In the genomic region with DNA sequence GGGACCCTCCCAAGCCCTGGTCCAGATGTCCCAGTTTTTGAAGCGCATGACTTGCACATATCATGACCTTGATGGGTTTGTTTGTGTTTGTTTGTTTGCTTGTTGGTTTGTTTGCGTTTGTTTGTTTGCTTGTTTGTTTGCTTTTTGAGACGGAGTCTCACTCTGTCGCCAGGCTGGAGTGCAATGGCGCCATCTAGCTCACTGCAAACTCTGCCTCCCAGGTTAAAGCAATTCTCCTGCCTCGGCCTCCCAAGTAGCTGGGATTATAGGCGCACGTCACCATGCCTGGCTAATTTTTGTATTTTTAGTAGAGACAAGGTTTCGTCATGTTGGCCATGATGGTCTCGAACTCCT, we compare ENCODE assay signal across 29 cellular contexts. TPM values are rescaled to one million over a fixed set of nuclear protein-coding genes. Genes with fewer than 3 reads are reported as not detected.
DNase-seq lines count a peak whose midpoint lies in the region; ATAC-seq and TF ChIP-seq lines count a peak whose summit lies in the region.
"Had no signal": no experiment of that assay in that cellular context is flagged by ENCODE, and none has a peak within 500 bp of the region (broad histone marks: within the 10 kb centered on the region; RNA-seq: fewer than 3 reads in every experiment).

No MANE protein-coding gene starts in this region.

- H3K4me1 Mint-ChIP-seq in endodermal cell = peaks cover 10% of the 10 kb centered on the region
- peaks cover 8% of the 10 kb centered on the region for H3K4me1 Mint-ChIP-seq in activated naive CD8-positive, alpha-beta T cell treated with anti-CD3 and anti-CD28 coated beads for 36 hours

- H4K20me1 ChIP-seq in Loucy (ENCODE audit: insufficient read depth, low read length, poor library complexity, severe bottlenecking) = no peaks in the 10 kb centered on the region

- no peak overlapping the region for H3K27ac Mint-ChIP-seq in endodermal cell
- no peak overlapping the region for H3K27ac Mint-ChIP-seq in activated naive CD8-positive, alpha-beta T cell treated with anti-CD3 and anti-CD28 coated beads for 36 hours
- H3K27ac Mint-ChIP-seq: activated CD4-positive, alpha-beta memory T cell treated with anti-CD3 and anti-CD28 coated beads for 36 hours; IgD-negative memory B cell had no signal

- TF ChIP-seq POLR2A in GM18505 (IDR thresholded peaks at IDR 0.05; ENCODE audit: borderline replicate concordance, extremely low read depth, insufficient read depth, insufficient read length) = no peak

- intact Hi-C loops in heart right ventricle (cut with DNase I) = no loop called here

- H3K4me3 ChIP-seq in cardiac muscle cell = no peak overlapping the region
- no peak overlapping the region for H3K4me3 ChIP-seq in heart right ventricle
- H3K4me3 ChIP-seq in Loucy (ENCODE audit: low read length, poor library complexity, severe bottlenecking) = no peak overlapping the region
- H3K4me3 ChIP-seq in endodermal cell (ENCODE audit: low read length) = no peak overlapping the region
- H3K4me3 ChIP-seq: coronary artery, gastrocnemius medialis, prostate gland had no signal

- H3K4me3 Mint-ChIP-seq in endodermal cell = no peak overlapping the region
- no peak overlapping the region for H3K4me3 Mint-ChIP-seq in activated naive CD8-positive, alpha-beta T cell treated with anti-CD3 and anti-CD28 coated beads for 36 hours
- H3K4me3 Mint-ChIP-seq: activated CD4-positive, alpha-beta memory T cell treated with anti-CD3 and anti-CD28 coated beads for 36 hours; IgD-negative memory B cell had no signal

- no peaks in the 10 kb centered on the region for H3K36me3 Mint-ChIP-seq in endodermal cell (ENCODE audit: low read depth)
- H3K36me3 Mint-ChIP-seq in activated naive CD8-positive, alpha-beta T cell treated with anti-CD3 and anti-CD28 coated beads for 36 hours = no peaks in the 10 kb centered on the region
- H3K36me3 Mint-ChIP-seq: activated CD4-positive, alpha-beta memory T cell treated with anti-CD3 and anti-CD28 coated beads for 36 hours; IgD-negative memory B cell had no signal

- ATAC-seq in heart right ventricle (no peak), HG03442 (IDR thresholded peaks at IDR 0.05; ENCODE audit: unreplicated experiment) (no peak), GM18505 (IDR thresholded peaks at IDR 0.05; ENCODE audit: unreplicated experiment) (no peak)
- ATAC-seq: activated CD4-positive, CD25-positive, alpha-beta regulatory T cell treated with anti-CD3 and anti-CD28 coated beads, Interleukin-2, amount 50 U/mL, for 24 hours; esophagus mucosa; gastrocnemius medialis; left lobe of liver had no signal

- H3K27me3 Mint-ChIP-seq in endodermal cell (ENCODE audit: insufficient read depth) = peaks cover 2% of the 10 kb centered on the region
- no peaks in the 10 kb centered on the region for H3K27me3 Mint-ChIP-seq in activated naive CD8-positive, alpha-beta T cell treated with anti-CD3 and anti-CD28 coated beads for 36 hours
- H3K27me3 Mint-ChIP-seq: activated CD4-positive, alpha-beta memory T cell treated with anti-CD3 and anti-CD28 coated beads for 36 hours had no signal

- peaks cover 9% of the 10 kb centered on the region for H3K79me2 ChIP-seq in Loucy (ENCODE audit: insufficient read depth, low read length)

- H3K27me3 ChIP-seq in cardiac muscle cell (peaks cover 19% of the 10 kb centered on the region), heart right ventricle (peaks cover 0 to 7% (median 3%) of the 10 kb centered on the region in 7 donors), Loucy (ENCODE audit: insufficient read depth, low read length, poor library complexity, severe bottlenecking) (no peaks in the 10 kb centered on the region), endodermal cell (ENCODE audit: control insufficient read depth, insufficient read depth, low read length, poor library complexity, severe bottlenecking) (peaks cover 5% of the 10 kb centered on the region)
- H3K27me3 ChIP-seq: gastrocnemius medialis had no signal

- no peak overlapping the region for H3K27ac ChIP-seq in cardiac muscle cell
- H3K27ac ChIP-seq in heart right ventricle = no peak overlapping the region
- H3K27ac ChIP-seq in endodermal cell (ENCODE audit: low read depth, low read length) = no peak overlapping the region
- H3K27ac ChIP-seq: coronary artery, gastrocnemius medialis, prostate gland had no signal

- TF ChIP-seq CTCF in cardiac muscle cell (IDR thresholded peaks at IDR 0.05; ENCODE audit: low read depth, low read length) = peak; percentile 15
- peak in 2 of 9 donors; percentile 5 to 15 for TF ChIP-seq CTCF in heart right ventricle (IDR thresholded peaks at IDR 0.05)
- TF ChIP-seq CTCF in Loucy (conservative IDR thresholded peaks at IDR 0.05; ENCODE audit: low read length) = peak; percentile 57
- TF ChIP-seq CTCF in endodermal cell (conservative IDR thresholded peaks at IDR 0.05) = peak; percentile 64

- DNase-seq in cardiac muscle cell (ENCODE audit: low read depth in 1 of 2, low spot score in 1 of 2) (no peak), heart right ventricle (no peak), endodermal cell (peak; percentile 76)
- no peak for DNase-seq in activated naive CD8-positive, alpha-beta T cell treated with anti-CD3 and anti-CD28 coated beads for 36 hours
- DNase-seq in stimulated activated CD4-positive, alpha-beta T cell treated with anti-CD3 and anti-CD28 coated beads, Interleukin-1b, Interleukin-23, amount 100 ng/mL, for 48 hours = no peak
- DNase-seq: 8988T; activated CD4-positive, alpha-beta memory T cell treated with anti-CD3 and anti-CD28 coated beads for 36 hours; activated CD8-positive, alpha-beta memory T cell treated with anti-CD3 and anti-CD28 coated beads, Interleukin-2, amount 50 U/mL, for 48 hours; activated naive CD4-positive, alpha-beta T cell treated with anti-CD3 and anti-CD28 coated beads, Interleukin-2, amount 50 U/mL, for 16 hours; AML-193; amygdala; effector memory CD4-positive, alpha-beta T cell; gastrocnemius medialis; GF-D8; mesenchymal stem cell; MM.1S; NCI-H2227 treated with DMSO at 0.1 percent for 48 hours; SIG-M5; stimulated activated naive CD4-positive, alpha-beta T cell treated with Interleukin-2 at 50 U/mL for 16 hours; T1000 had no signal

- H3K9ac ChIP-seq in Loucy (ENCODE audit: low read depth, low read length, poor library complexity, severe bottlenecking) (no peak overlapping the region), endodermal cell (ENCODE audit: extremely low read depth, low read length, poor library complexity, severe bottlenecking) (no peak overlapping the region)

- no peak overlapping the region for H2AFZ ChIP-seq in Loucy (ENCODE audit: low read length)

- 64 to 65% methylated on average over 10 of the region's 10 CpGs for WGBS in heart right ventricle, 2 donors
- WGBS in endodermal cell (ENCODE audit: insufficient coverage in 1 of 2, insufficient read length in 1 of 2), 2 experiments = 64% methylated on average over 9 to 10 of the region's 10 CpGs

- no peaks in the 10 kb centered on the region for H3K9me2 ChIP-seq in Loucy (replicated peaks; ENCODE audit: low read depth, low read length)

- peaks cover 6% of the 10 kb centered on the region for H3F3A ChIP-seq in Loucy (ENCODE audit: low read depth)

- no peaks in the 10 kb centered on the region for H3K9me3 Mint-ChIP-seq in endodermal cell
- no peaks in the 10 kb centered on the region for H3K9me3 Mint-ChIP-seq in activated naive CD8-positive, alpha-beta T cell treated with anti-CD3 and anti-CD28 coated beads for 36 hours
- H3K9me3 Mint-ChIP-seq: activated CD4-positive, alpha-beta memory T cell treated with anti-CD3 and anti-CD28 coated beads for 36 hours; IgD-negative memory B cell had no signal

- H3K4me1 ChIP-seq in cardiac muscle cell (ENCODE audit: low read depth) (no peaks in the 10 kb centered on the region), heart right ventricle (peaks cover 3 to 22% (median 11%) of the 10 kb centered on the region in 9 donors), Loucy (ENCODE audit: insufficient read depth, low read length, poor library complexity, severe bottlenecking) (peaks cover 34% of the 10 kb centered on the region), endodermal cell (ENCODE audit: control insufficient read depth, insufficient read depth, low read length) (no peaks in the 10 kb centered on the region)
- H3K4me1 ChIP-seq: prostate gland had no signal

- H3K36me3 ChIP-seq in cardiac muscle cell = no peaks in the 10 kb centered on the region
- no peaks in the 10 kb centered on the region for H3K36me3 ChIP-seq in heart right ventricle
- no peaks in the 10 kb centered on the region for H3K36me3 ChIP-seq in Loucy (ENCODE audit: insufficient read depth, low read length)
- H3K36me3 ChIP-seq in endodermal cell (ENCODE audit: control insufficient read depth, insufficient read depth, low read length) = no peaks in the 10 kb centered on the region
- H3K36me3 ChIP-seq: gastrocnemius medialis, prostate gland had no signal

- no peak overlapping the region for H3K4me2 ChIP-seq in Loucy (ENCODE audit: low read depth, low read length, poor library complexity, severe bottlenecking)

- H3K9me3 ChIP-seq in cardiac muscle cell (ENCODE audit: low read depth) = no peaks in the 10 kb centered on the region
- H3K9me3 ChIP-seq in heart right ventricle = no peaks in the 10 kb centered on the region
- no peaks in the 10 kb centered on the region for H3K9me3 ChIP-seq in Loucy (ENCODE audit: insufficient read depth, low read depth, low read length)
- no peaks in the 10 kb centered on the region for H3K9me3 ChIP-seq in endodermal cell (ENCODE audit: control insufficient read depth, low read length)
- H3K9me3 ChIP-seq: gastrocnemius medialis, prostate gland had no signal

RNA-seq across cellular contexts. Expression of a gene that starts 13.0 kb away (rescaled TPM):
- 60.2 and 66.4 TPM in 2 replicates for total RNA-seq in cardiac muscle cell
- polyA plus RNA-seq in cardiac muscle cell = 48.9 and 60.1 TPM in 2 replicates
- total RNA-seq in heart right ventricle = 100 to 1,000 TPM in 2 of 10 donors, 10 to 100 TPM in 8; 73.8 to 138 (median 85.4) TPM
- polyA plus RNA-seq in heart right ventricle = 100 to 1,000 TPM in 1 of 2 donors, 10 to 100 TPM in 1; 83.8 to 172 TPM
- total RNA-seq in endodermal cell = 10 to 100 TPM; 47.9 to 48.4 TPM
- 43.3 TPM for polyA plus RNA-seq in endodermal cell (2013, experiment 1 of 2)
- 38.8 TPM for polyA plus RNA-seq in endodermal cell (2013, experiment 2 of 2)
- total RNA-seq in activated naive CD8-positive, alpha-beta T cell treated with anti-CD3 and anti-CD28 coated beads for 36 hours = 10 to 100 TPM; 30.0 to 32.6 TPM
